ENCODE assay signal across 13 cellular contexts in the genomic region with DNA sequence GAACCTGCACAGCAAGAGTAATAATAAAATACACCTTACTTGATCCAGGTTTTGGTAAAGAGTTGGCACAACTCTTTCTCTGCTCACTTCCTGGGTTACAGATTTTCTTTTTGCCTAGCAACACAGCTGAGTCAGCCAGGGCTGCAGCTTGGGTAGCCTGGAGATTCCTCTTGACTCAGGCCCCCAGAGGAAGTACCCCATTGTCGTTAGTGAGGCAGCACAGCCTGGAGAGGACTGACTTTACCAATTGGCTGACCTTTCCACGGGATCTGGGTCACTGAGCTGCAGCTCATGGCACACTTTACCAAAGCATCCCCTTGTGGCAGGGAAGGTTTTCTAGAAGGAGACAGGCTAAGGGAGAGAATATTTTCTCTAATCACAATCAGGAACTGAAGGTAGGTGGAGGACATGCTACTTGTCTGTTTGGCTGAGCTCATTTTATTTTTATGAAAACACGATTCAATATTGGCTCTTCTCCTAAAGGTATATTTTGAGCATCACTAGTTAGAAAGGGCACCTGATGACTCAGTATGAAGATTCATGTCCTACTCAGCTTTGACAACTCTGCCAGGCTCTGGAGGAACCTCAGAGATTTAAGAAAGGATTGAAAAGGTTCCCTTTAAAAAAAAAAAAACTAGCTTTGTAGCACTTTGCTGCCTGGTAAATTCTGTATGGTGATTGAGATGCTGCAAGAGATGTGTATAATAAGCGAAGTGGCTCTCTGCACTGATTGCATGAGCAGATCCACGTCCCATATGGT.
A peak's percentile ranks its signal among the peaks of the same experiment; 100 is the strongest.
DNase-seq lines count a peak whose midpoint lies in the region; ATAC-seq and TF ChIP-seq lines count a peak whose summit lies in the region.
"Had no signal": no experiment of that assay in that cellular context is flagged by ENCODE, and none has a peak within 500 bp of the region (broad histone marks: within the 10 kb centered on the region; RNA-seq: fewer than 3 reads in every experiment).

No MANE protein-coding gene starts in this region.

- H3K36me3 ChIP-seq in mesenchymal stem cell (ENCODE audit: control insufficient read depth in 1 of 2, insufficient read depth in 2 of 2, low read depth in 1 of 2, low read length in 2 of 2) (no peaks in the 10 kb centered on the region), left lung (no peaks in the 10 kb centered on the region)

- H2AFZ ChIP-seq in mesenchymal stem cell (ENCODE audit: low read depth, low read length), result no peak overlapping the region

- TF ChIP-seq CTCF in astrocyte of the spinal cord (IDR thresholded peaks at IDR 0.05; ENCODE audit: low read depth, low read length) (no peak), left lung (IDR thresholded peaks at IDR 0.05) (no peak)

- H2AK5ac ChIP-seq in mesenchymal stem cell (ENCODE audit: low read length, severe bottlenecking), result no peak overlapping the region

- peaks cover 2% of the 10 kb centered on the region for H3K4me1 ChIP-seq in mesenchymal stem cell (ENCODE audit: control insufficient read depth, insufficient read depth, low read depth, low read length)
- H3K4me1 ChIP-seq in left lung, result no peaks in the 10 kb centered on the region
- H3K4me1 ChIP-seq: tibial nerve had no signal

- H3K9me3 ChIP-seq in mesenchymal stem cell (ENCODE audit: control insufficient read depth, low read length), result no peaks in the 10 kb centered on the region
- H3K9me3 ChIP-seq in left lung, result no peaks in the 10 kb centered on the region
- H3K9me3 ChIP-seq: SK-N-SH, tibial nerve had no signal

- DNase-seq in AG08395 (ENCODE audit: low spot score) (peak; percentile 47), HS-5 (ENCODE audit: low read depth) (peak; percentile 49), astrocyte of the spinal cord (ENCODE audit: low read depth, low spot score) (peak; percentile 8), mesenchymal stem cell (no peak), LoVo (ENCODE audit: low spot score) (no peak), left lung (no peak), NCI-H146 (lab: John Stamatoyannopoulos, UW) (no peak)
- DNase-seq: DMS 273 treated with DMSO at 0.1 percent for 48 hours, NCI-H2171 treated with DMSO at 0.1 percent for 48 hours, SK-N-SH had no signal

- H3K27ac ChIP-seq in mesenchymal stem cell (ENCODE audit: low read length, poor library complexity, severe bottlenecking) (no peak overlapping the region), left lung (no peak overlapping the region)
- H3K27ac ChIP-seq: HL-60, tibial nerve had no signal

- no peak overlapping the region for H2BK12ac ChIP-seq in mesenchymal stem cell (ENCODE audit: low read length in 2 of 2)

- H3K18ac ChIP-seq in mesenchymal stem cell (ENCODE audit: low read depth in 1 of 2, low read length in 2 of 2), result no peak overlapping the region

- 50% methylated on average over 4 of the region's 5 CpGs for WGBS in mesenchymal stem cell

- in situ Hi-C loops in astrocyte of the spinal cord (cut with HindIII; ENCODE audit: low sequenced_read_pairs), result no loop called here

- intact Hi-C loops in left lung (cut with DNase I), result no loop called here

- no peak overlapping the region for H3K14ac ChIP-seq in mesenchymal stem cell (ENCODE audit: low read length in 2 of 2)

- no peaks in the 10 kb centered on the region for H3K79me1 ChIP-seq in mesenchymal stem cell (replicated peaks; ENCODE audit: low read length, poor library complexity, severe bottlenecking)

- ATAC-seq in GM21367 (IDR thresholded peaks at IDR 0.05; ENCODE audit: unreplicated experiment), result no peak
- ATAC-seq in left lung, result no peak

- H2BK15ac ChIP-seq in mesenchymal stem cell (ENCODE audit: low read depth, poor library complexity, severe bottlenecking), result no peak overlapping the region

- H3K4me2 ChIP-seq in mesenchymal stem cell (ENCODE audit: low read length, poor library complexity, severe bottlenecking), result no peak overlapping the region
- H3K4me2 ChIP-seq: SK-N-SH had no signal

- H4K8ac ChIP-seq in mesenchymal stem cell (ENCODE audit: low read length), result no peak overlapping the region

- H3K9ac ChIP-seq in mesenchymal stem cell (ENCODE audit: low read length), result peak overlapping the region; percentile 18
- H3K9ac ChIP-seq: SK-N-SH had no signal

- no peak overlapping the region for H3K4ac ChIP-seq in mesenchymal stem cell (ENCODE audit: low read depth in 1 of 2, low read length in 2 of 2)

- no peak overlapping the region for H2BK120ac ChIP-seq in mesenchymal stem cell (ENCODE audit: low read depth, low read length)

- no peak overlapping the region for H2BK5ac ChIP-seq in mesenchymal stem cell (ENCODE audit: low read depth, low read length, poor library complexity, severe bottlenecking)

- no peak overlapping the region for H3K23ac ChIP-seq in mesenchymal stem cell (ENCODE audit: low read length in 2 of 2)

- H3K4me3 ChIP-seq in astrocyte of the spinal cord (ENCODE audit: low read depth, low read length) (no peak overlapping the region), mesenchymal stem cell (ENCODE audit: insufficient read depth in 1 of 2, low read depth in 1 of 2, low read length in 2 of 2) (no peak overlapping the region), left lung (no peak overlapping the region)
- H3K4me3 ChIP-seq: tibial nerve had no signal

- peaks cover 0 to 4% of the 10 kb centered on the region in 2 experiments for H3K27me3 ChIP-seq in mesenchymal stem cell (ENCODE audit: control insufficient read depth in 1 of 2, insufficient read depth in 1 of 2, low read length in 2 of 2)
- peaks cover 0 to 7% of the 10 kb centered on the region in 2 donors for H3K27me3 ChIP-seq in left lung
- H3K27me3 ChIP-seq: tibial nerve had no signal

- H4K91ac ChIP-seq in mesenchymal stem cell (ENCODE audit: low read length), result no peak overlapping the region

Comparison
In these comparisons a context has a peak if more than half of its experiments do, and no peak if none do; other contexts are left out.
1. DNase-seq: peak in AG08395 (single experiment), HS-5 (single experiment) and astrocyte of the spinal cord (single experiment); none in mesenchymal stem cell (single experiment), LoVo (single experiment), left lung (0 of 2) and NCI-H146 (single experiment).